In genomic region chr11:8963569-8964323, GRCh38 we compare ENCODE assay signal across 8 cellular contexts. TPM values are rescaled to one million over a fixed set of nuclear protein-coding genes. Genes with fewer than 3 reads are reported as not detected.
DNase-seq lines count a peak whose midpoint lies in the region; ATAC-seq and TF ChIP-seq lines count a peak whose summit lies in the region.

No MANE protein-coding gene starts in this region.

- H3K4me3 ChIP-seq in Panc1 (ENCODE audit: low read depth in 2 of 2, low read length in 2 of 2) (peak overlapping the region; percentile 61 to 86), fibroblast of the aortic adventitia (ENCODE audit: low read depth, low read length) (peak overlapping the region; percentile 91), neuronal stem cell (ENCODE audit: low read length in 2 of 2) (peak overlapping the region; percentile 95 to 99)

- peak overlapping the region; percentile 67 for H3K23ac ChIP-seq in neuronal stem cell (ENCODE audit: low read depth, low read length, poor library complexity)

- WGBS in neuronal stem cell (ENCODE audit: extremely low coverage in 2 of 2, insufficient read length in 2 of 2, insufficient replicate concordance in 1 of 2), 2 donors, result no CpG with 5 or more reads among the region's 39 CpGs

- no peak overlapping the region for H3K4ac ChIP-seq in neuronal stem cell (ENCODE audit: low read length)

- no peak overlapping the region for H4K8ac ChIP-seq in neuronal stem cell (ENCODE audit: low read depth, low read length)

- no peak overlapping the region for H2BK15ac ChIP-seq in neuronal stem cell (ENCODE audit: low read length)

- peak overlapping the region; percentile 100 for H2AFZ ChIP-seq in neuronal stem cell (ENCODE audit: low read length)

- peaks cover 31% of the 10 kb centered on the region for H3K4me1 ChIP-seq in Panc1 (ENCODE audit: control insufficient read depth, insufficient read depth, low read length)
- H3K4me1 ChIP-seq in neuronal stem cell (ENCODE audit: control insufficient read depth in 2 of 2, insufficient read depth in 1 of 2, low read depth in 1 of 2, low read length in 2 of 2), result peaks cover 3 to 13% of the 10 kb centered on the region in 2 donors

- DNase-seq in DMS114 treated with DMSO at 0.1 percent for 48 hours (lab: John Stamatoyannopoulos, UW; ENCODE audit: unreplicated experiment), result peak; percentile 28
- DNase-seq in HuH-7.5 (ENCODE audit: low spot score), result peak; percentile 48
- peak; percentile 60 for DNase-seq in Panc1 (ENCODE audit: low read depth, low spot score)
- DNase-seq in activated effector memory CD4-positive, alpha-beta T cell treated with Interleukin-2 at 50 U/mL for 16 hours, result peak; percentile 73
- peak; percentile 56 for DNase-seq in fibroblast of the aortic adventitia (ENCODE audit: low read depth)
- DNase-seq in neuronal stem cell (ENCODE audit: low spot score), result no peak

- no peak overlapping the region for H2BK12ac ChIP-seq in neuronal stem cell (ENCODE audit: low read length)

- CTCF ChIA-PET in Panc1 (lab: Charles Lee), result interaction anchor here (0.5 to 1.8 kb wide), 2 partner anchors 174 to 1269 kb away, joined by 4 to 11 read pairs; no protein-coding TSS in a partner anchor

- H3K18ac ChIP-seq in neuronal stem cell (ENCODE audit: low read length), result peak overlapping the region; percentile 79

- no TSS peak for BruUV-seq in Panc1 (replicated peaks; lab: Mats Ljungman, UMichigan)

- H2BK120ac ChIP-seq in neuronal stem cell (ENCODE audit: low read depth, low read length), result no peak overlapping the region

- peak overlapping the region; percentile 93 for H3K27ac ChIP-seq in Panc1 (ENCODE audit: low read length)
- peak overlapping the region; percentile 29 for H3K27ac ChIP-seq in neuronal stem cell (replicated peaks; ENCODE audit: low read length)
- H3K27ac ChIP-seq in temporal lobe (ENCODE audit: low read depth, low read length), result peak overlapping the region; percentile 89

- no peak overlapping the region for H4K91ac ChIP-seq in neuronal stem cell (ENCODE audit: low read depth, low read length, poor library complexity)

- no peak overlapping the region for H2AK5ac ChIP-seq in neuronal stem cell (ENCODE audit: low read depth, low read length)

- TF ChIP-seq CTCF in Panc1 (IDR thresholded peaks at IDR 0.05) (no peak), fibroblast of the aortic adventitia (IDR thresholded peaks at IDR 0.05; ENCODE audit: insufficient read depth, low read length) (no peak)

- peak overlapping the region; percentile 27 for H2BK5ac ChIP-seq in neuronal stem cell (ENCODE audit: low read length)

- peak overlapping the region; percentile 88 for H3K9ac ChIP-seq in neuronal stem cell (ENCODE audit: low read depth, low read length, poor library complexity)

- intact Hi-C loops in Panc1 (cut with micrococcal nuclease; ENCODE audit: unreplicated experiment), result no loop called here

- H3K9me3 ChIP-seq in Panc1 (ENCODE audit: control insufficient read depth, insufficient read depth, low read depth, low read length), result no peaks in the 10 kb centered on the region
- H3K9me3 ChIP-seq in neuronal stem cell (replicated peaks in 1 of 2; ENCODE audit: control insufficient read depth in 2 of 2, insufficient read depth in 1 of 2, low read depth in 1 of 2, low read length in 2 of 2), result no peaks in the 10 kb centered on the region

- H3K4me2 ChIP-seq in neuronal stem cell (ENCODE audit: insufficient read depth, low read length, poor library complexity, severe bottlenecking), result peak overlapping the region; percentile 97

- in situ Hi-C loops in Panc1 (cut with HindIII; ENCODE audit: low pct_unique_long_range_greater_than_20kb, low sequenced_read_pairs), result no loop called here

- H3K14ac ChIP-seq in neuronal stem cell (ENCODE audit: low read length), result peak overlapping the region; percentile 50

- H3K36me3 ChIP-seq in Panc1 (ENCODE audit: control insufficient read depth, insufficient read depth, low read length) (no peaks in the 10 kb centered on the region; the same call in 1 of the 2 replicates), neuronal stem cell (replicated peaks in 1 of 2; ENCODE audit: control insufficient read depth in 2 of 2, insufficient read depth in 2 of 2, low read length in 2 of 2) (peaks cover 0 to 5% of the 10 kb centered on the region in 2 donors)

- ATAC-seq in GM21528 (IDR thresholded peaks at IDR 0.05; ENCODE audit: low FRiP score, unreplicated experiment) (peak; percentile 75), Panc1 (peak; percentile 84)

- no peaks in the 10 kb centered on the region for H3K27me3 ChIP-seq in Panc1 (ENCODE audit: control insufficient read depth, insufficient read depth, low read length)
- no peaks in the 10 kb centered on the region for H3K27me3 ChIP-seq in neuronal stem cell (ENCODE audit: control insufficient read depth in 3 of 3, insufficient read depth in 3 of 3, low read depth in 1 of 3, low read length in 3 of 3)

- POLR2A ChIA-PET in Panc1 (lab: Charles Lee), result interaction anchor here (0.6 kb wide), 2 partner anchors 115 to 544 kb away, joined by 3 to 16 read pairs; no protein-coding TSS in a partner anchor

- H3K79me1 ChIP-seq in neuronal stem cell (ENCODE audit: low read depth, low read length), result no peaks in the 10 kb centered on the region

RNA-seq across cellular contexts. Expression of gene TMEM9B, which starts 0.5 kb away (rescaled TPM):
- 76.2 TPM for total RNA-seq in Panc1 (2021; ENCODE audit: unreplicated experiment)
- polyA plus RNA-seq in Panc1 (2012; ENCODE audit: insufficient read length), result 61.8 TPM
- 28.5 and 57.8 TPM in 2 replicates for total RNA-seq in fibroblast of the aortic adventitia (ENCODE audit: low replicate concordance)
- 15.2 TPM for polyA plus RNA-seq in neuronal stem cell (2013, experiment 1 of 2)
- 15.3 TPM for polyA plus RNA-seq in neuronal stem cell (2013, experiment 2 of 2)
- 38.6 TPM for total RNA-seq in temporal lobe

RNA-seq across cellular contexts. Expression of gene ASCL3, which starts 20.9 kb away (rescaled TPM):
- total RNA-seq in Panc1 (2021; ENCODE audit: unreplicated experiment), result not detected
- not detected for polyA plus RNA-seq in Panc1 (2012; ENCODE audit: insufficient read length)
- not detected in 2 replicates for total RNA-seq in fibroblast of the aortic adventitia (ENCODE audit: low replicate concordance)
- polyA plus RNA-seq in neuronal stem cell (2013, experiment 1 of 2), result not detected
- polyA plus RNA-seq in neuronal stem cell (2013, experiment 2 of 2), result not detected
- total RNA-seq in temporal lobe, result not detected

RNA-seq across cellular contexts. Expression of gene C11orf16, which starts 31.0 kb away (rescaled TPM):
- total RNA-seq in Panc1 (2021; ENCODE audit: unreplicated experiment) (0.15 TPM), fibroblast of the aortic adventitia (ENCODE audit: low replicate concordance) (not detected in 2 replicates), temporal lobe (0.25 TPM)
- 0.53 TPM for polyA plus RNA-seq in Panc1 (2012; ENCODE audit: insufficient read length)
- polyA plus RNA-seq in neuronal stem cell (2013, experiment 1 of 2), result not detected
- not detected for polyA plus RNA-seq in neuronal stem cell (2013, experiment 2 of 2)

RNA-seq across cellular contexts. Expression of gene NRIP3, which starts 40.1 kb away (rescaled TPM):
- total RNA-seq in Panc1 (2021; ENCODE audit: unreplicated experiment), result 22.8 TPM
- 10.5 TPM for polyA plus RNA-seq in Panc1 (2012; ENCODE audit: insufficient read length)
- total RNA-seq in fibroblast of the aortic adventitia (ENCODE audit: low replicate concordance), result 4.3 and 21.3 TPM in 2 replicates
- polyA plus RNA-seq in neuronal stem cell (2013, experiment 1 of 2), result 5.7 TPM
- polyA plus RNA-seq in neuronal stem cell (2013, experiment 2 of 2), result 5.6 TPM
- total RNA-seq in temporal lobe, result 16.7 TPM

RNA-seq across cellular contexts. Expression of gene AKIP1, which starts 52.8 kb away (rescaled TPM):
- total RNA-seq in Panc1 (2021; ENCODE audit: unreplicated experiment), result 85.2 TPM
- polyA plus RNA-seq in Panc1 (2012; ENCODE audit: insufficient read length), result 120 TPM
- 22.1 and 32.7 TPM in 2 replicates for total RNA-seq in fibroblast of the aortic adventitia (ENCODE audit: low replicate concordance)
- 28.6 TPM for polyA plus RNA-seq in neuronal stem cell (2013, experiment 1 of 2)
- 28.9 TPM for polyA plus RNA-seq in neuronal stem cell (2013, experiment 2 of 2)
- 19.7 TPM for total RNA-seq in temporal lobe

Comparison
In these comparisons a context has a peak if more than half of its experiments do, and no peak if none do; other contexts are left out.
1. H3K27ac ChIP-seq: peak in every context shown above with its lines; median percentile 93 in Panc1; 89 in temporal lobe; 29 in neuronal stem cell.